In the genomic region with DNA sequence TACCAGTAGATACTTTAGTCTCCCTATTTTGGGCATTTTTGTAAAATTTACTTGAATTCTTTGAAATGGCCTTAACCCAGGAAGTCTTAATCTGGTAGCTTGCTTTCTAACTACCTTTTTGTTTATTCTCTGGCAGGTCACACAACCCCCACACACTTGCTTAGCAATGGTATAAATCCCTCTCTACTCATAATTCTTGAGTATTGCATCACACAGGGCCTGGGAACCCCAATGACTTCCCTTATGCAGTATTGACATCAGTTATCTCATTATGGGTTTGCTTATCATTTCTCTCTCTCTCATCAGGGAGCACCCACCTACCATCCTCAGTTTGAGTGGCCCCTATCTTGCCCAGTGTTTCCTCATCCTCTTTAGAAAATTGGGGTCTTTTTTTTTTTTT, we compare ENCODE assay signal across 24 cellular contexts.
"Had no signal": no experiment of that assay in that cellular context is flagged by ENCODE, and none has a peak within 500 bp of the region (broad histone marks: within the 10 kb centered on the region; RNA-seq: fewer than 3 reads in every experiment).

No MANE protein-coding gene starts in this region.

- H2AFZ ChIP-seq: parathyroid adenoma had no signal

- H3K4me1 Mint-ChIP-seq: immature natural killer cell; naive B cell; nephron; stimulated activated effector memory CD8-positive, alpha-beta T cell treated with anti-CD3 and anti-CD28 coated beads, Interleukin-12 subunit alpha, Interleukin-12 subunit beta, amount 100 ng/mL, for 72 hours had no signal

- H3K4me3 ChIP-seq: esophagus squamous epithelium, left ventricle myocardium inferior, lower lobe of right lung, psoas muscle, right lobe of liver, suprapubic skin, thyroid gland had no signal

- H3K27ac Mint-ChIP-seq: dendritic cell treated with granulocyte-macrophage colony-stimulating factor and Interleukin-4, amounts not matched to agents 40 ng/mL and 50 ng/mL, for 4 days; immature natural killer cell; naive B cell; nephron; stimulated activated effector memory CD8-positive, alpha-beta T cell treated with anti-CD3 and anti-CD28 coated beads, Interleukin-12 subunit alpha, Interleukin-12 subunit beta, amount 100 ng/mL, for 72 hours; type B pancreatic cell had no signal

- H3K27ac ChIP-seq: esophagus squamous epithelium, foreskin keratinocyte, left ventricle myocardium inferior, lower lobe of right lung, parathyroid adenoma, psoas muscle, right lobe of liver, suprapubic skin, thyroid gland had no signal

- H3K36me3 ChIP-seq: esophagus squamous epithelium, left ventricle myocardium inferior, lower lobe of right lung, right lobe of liver, suprapubic skin, thyroid gland had no signal

- H3K27me3 Mint-ChIP-seq: dendritic cell treated with granulocyte-macrophage colony-stimulating factor and Interleukin-4, amounts not matched to agents 40 ng/mL and 50 ng/mL, for 4 days had no signal

- DNase-seq: esophagus squamous epithelium; foreskin keratinocyte; immature natural killer cell; kidney; left cardiac atrium; left ventricle myocardium inferior; lower lobe of right lung; mesenchymal stem cell; midbrain; naive B cell; psoas muscle; retina; right lobe of liver; stimulated activated CD4-positive, alpha-beta T cell treated with anti-CD3 and anti-CD28 coated beads, Interleukin-4, amount 100 ng/mL, for 1 hour; stimulated activated CD8-positive, alpha-beta memory T cell treated with anti-CD3 and anti-CD28 coated beads, Interleukin-4, amount 100 ng/mL, for 48 hours; stimulated activated naive CD8-positive, alpha-beta T cell treated with anti-CD3 and anti-CD28 coated beads, Interleukin-15, Interleukin-2, amounts not matched to agents 100 U/mL and 50 U/mL, for 24 hours; thyroid gland had no signal

- H3K4me3 Mint-ChIP-seq: dendritic cell treated with granulocyte-macrophage colony-stimulating factor and Interleukin-4, amounts not matched to agents 40 ng/mL and 50 ng/mL, for 4 days; immature natural killer cell; naive B cell; nephron; stimulated activated effector memory CD8-positive, alpha-beta T cell treated with anti-CD3 and anti-CD28 coated beads, Interleukin-12 subunit alpha, Interleukin-12 subunit beta, amount 100 ng/mL, for 72 hours; type B pancreatic cell had no signal

- H3K9me3 Mint-ChIP-seq: dendritic cell treated with granulocyte-macrophage colony-stimulating factor and Interleukin-4, amounts not matched to agents 40 ng/mL and 50 ng/mL, for 4 days; type B pancreatic cell had no signal

- H3K79me2 ChIP-seq: parathyroid adenoma had no signal

- H3K9ac ChIP-seq: parathyroid adenoma had no signal

- H3K9me3 ChIP-seq: esophagus squamous epithelium, lower lobe of right lung, psoas muscle, right lobe of liver, suprapubic skin, thyroid gland had no signal

- FAIRE-seq: kidney, urothelium cell line had no signal

- ATAC-seq: foreskin keratinocyte; left cardiac atrium; lower lobe of right lung; psoas muscle; right lobe of liver; stimulated activated effector memory CD8-positive, alpha-beta T cell treated with anti-CD3 and anti-CD28 coated beads, Interleukin-12 subunit alpha, Interleukin-12 subunit beta, amount 100 ng/mL, for 72 hours; stimulated activated naive CD8-positive, alpha-beta T cell treated with anti-CD3 and anti-CD28 coated beads, Interleukin-15, Interleukin-2, amounts not matched to agents 100 U/mL and 50 U/mL, for 24 hours had no signal

- H3K27me3 ChIP-seq: right lobe of liver, suprapubic skin, thyroid gland had no signal

- H3K4me1 ChIP-seq: esophagus squamous epithelium, foreskin keratinocyte, left ventricle myocardium inferior, lower lobe of right lung, parathyroid adenoma, psoas muscle, right lobe of liver, thyroid gland had no signal

- H3K36me3 Mint-ChIP-seq: immature natural killer cell; naive B cell; stimulated activated effector memory CD8-positive, alpha-beta T cell treated with anti-CD3 and anti-CD28 coated beads, Interleukin-12 subunit alpha, Interleukin-12 subunit beta, amount 100 ng/mL, for 72 hours; type B pancreatic cell had no signal
